Comparison of ENCODE assay signal across 8 cellular contexts in the genomic region with DNA sequence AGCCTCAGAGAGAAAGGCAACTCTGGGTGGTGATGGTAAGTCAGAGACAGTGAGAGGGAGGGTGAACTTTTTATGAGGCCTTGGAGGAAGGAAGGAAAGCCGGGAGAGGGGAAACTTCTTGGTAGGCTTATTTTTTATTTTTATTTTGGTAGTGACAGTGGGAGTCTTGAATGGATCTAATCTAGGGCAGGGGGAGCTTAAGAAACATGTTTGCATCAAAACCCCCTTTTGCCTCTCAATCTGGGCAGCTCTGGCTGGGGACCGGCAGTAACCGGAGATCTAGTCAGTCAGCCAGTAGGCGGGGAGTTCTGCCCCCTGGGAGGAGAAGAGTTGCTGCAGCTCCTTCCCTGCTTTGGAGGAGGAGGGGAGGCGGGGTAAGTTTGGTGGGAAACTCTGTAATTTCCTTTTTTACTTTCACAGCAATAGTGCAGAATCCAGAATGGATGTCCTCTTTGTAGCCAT. TPM values are rescaled to one million over a fixed set of nuclear protein-coding genes. Genes with fewer than 3 reads are reported as not detected.
DNase-seq lines count a peak whose midpoint lies in the region; ATAC-seq and TF ChIP-seq lines count a peak whose summit lies in the region.

A gene (plus strand): TSS at position 412 of the 462 bp plus-strand sequence. CDS start 28 bp downstream, at position 440.

- WGBS in GM23248 (ENCODE audit: low coverage in 1 of 2, low lambda C conversion rate in 2 of 2, missing lambda C conversion rate in 2 of 2), 2 experiments, result 30 to 33% methylated on average over 5 of the region's 5 CpGs

- peaks cover 9% of the 10 kb centered on the region for H3K4me1 Mint-ChIP-seq in activated CD8-positive, alpha-beta T cell treated with anti-CD3 and anti-CD28 coated beads for 36 hours (ENCODE audit: low read depth)

- ATAC-seq in left cardiac atrium (no peak), HG02610 (IDR thresholded peaks at IDR 0.05; ENCODE audit: unreplicated experiment) (no peak), HG03439 (IDR thresholded peaks at IDR 0.05; ENCODE audit: unreplicated experiment) (no peak), GM21786 (IDR thresholded peaks at IDR 0.05; ENCODE audit: unreplicated experiment) (no peak)
- ATAC-seq in activated CD8-positive, alpha-beta T cell treated with anti-CD3 and anti-CD28 coated beads for 36 hours, result no peak

- H4K20me1 ChIP-seq in GM23248 (ENCODE audit: insufficient read depth), result no peaks in the 10 kb centered on the region

- H3F3A ChIP-seq in GM23248 (ENCODE audit: insufficient read depth), result no peaks in the 10 kb centered on the region

- POLR2A ChIA-PET in activated CD8-positive, alpha-beta T cell treated with anti-CD3 and anti-CD28 coated beads for 36 hours (lab: Charles Lee), result interaction anchor here (0.8 to 1.2 kb wide), 2 partner anchors 15 to 16 kb away, joined by 3 read pairs; a partner anchor contains a TSS

- peak within 1 kb of the TSS; percentile 40 for H3K9ac ChIP-seq in GM23248

- CTCF ChIA-PET in activated CD8-positive, alpha-beta T cell treated with anti-CD3 and anti-CD28 coated beads for 36 hours (lab: Charles Lee), result interaction anchor here (0.6 to 3.9 kb wide), 4 partner anchors 9 to 88 kb away, joined by 3 to 21 read pairs (median 9); no protein-coding TSS in a partner anchor

- H3K36me3 ChIP-seq in GM23248 (ENCODE audit: low read depth), result no peaks in the 10 kb centered on the region

- H3K4me2 ChIP-seq in GM23248 (ENCODE audit: unreplicated experiment), result no peak within 1 kb of the TSS

- in situ Hi-C loops in GM23248 (cut with MboI), result no loop called here

- TF ChIP-seq CTCF in WI38 (IDR thresholded peaks at IDR 0.05; ENCODE audit: low read depth, low read length), result peak; percentile 26; the same call in 1 of the 2 replicates
- TF ChIP-seq CTCF in activated CD8-positive, alpha-beta T cell treated with anti-CD3 and anti-CD28 coated beads for 36 hours (IDR thresholded peaks at IDR 0.05), result no peak

- H3K4me3 ChIP-seq in GM23248 (no peak within 1 kb of the TSS), WI38 (ENCODE audit: low read depth, low read length) (peak within 1 kb of the TSS; percentile 64), skeletal muscle cell (ENCODE audit: low read depth, low read length) (peak within 1 kb of the TSS; percentile 45)

- no peaks in the 10 kb centered on the region for H3K9me3 ChIP-seq in GM23248 (ENCODE audit: low read depth)

- H3K9me2 ChIP-seq in GM23248 (ENCODE audit: insufficient read depth), result no peaks in the 10 kb centered on the region

- H3K4me1 ChIP-seq in GM23248 (ENCODE audit: insufficient read depth), result peaks cover 4% of the 10 kb centered on the region; the same call in 1 of the 2 replicates

- H3K36me3 Mint-ChIP-seq in activated CD8-positive, alpha-beta T cell treated with anti-CD3 and anti-CD28 coated beads for 36 hours (ENCODE audit: low read depth), result peaks cover 8% of the 10 kb centered on the region

- intact Hi-C loops in left cardiac atrium (cut with DNase I), result no loop called here
- intact Hi-C loops in activated CD8-positive, alpha-beta T cell treated with anti-CD3 and anti-CD28 coated beads for 36 hours (cut with micrococcal nuclease), result no loop called here

- peaks cover 14% of the 10 kb centered on the region for H3K79me2 ChIP-seq in GM23248 (ENCODE audit: insufficient read depth)

- H3K9me3 Mint-ChIP-seq in activated CD8-positive, alpha-beta T cell treated with anti-CD3 and anti-CD28 coated beads for 36 hours, result no peaks in the 10 kb centered on the region

- no peak within 1 kb of the TSS for H3K27ac ChIP-seq in GM23248

- no peak within 1 kb of the TSS for H3K4me3 Mint-ChIP-seq in activated CD8-positive, alpha-beta T cell treated with anti-CD3 and anti-CD28 coated beads for 36 hours

- H3K27me3 Mint-ChIP-seq in activated CD8-positive, alpha-beta T cell treated with anti-CD3 and anti-CD28 coated beads for 36 hours, result no peaks in the 10 kb centered on the region

- peak within 1 kb of the TSS; percentile 75 for H2AFZ ChIP-seq in GM23248

- DNase-seq in GM23248 (peak; percentile 61), left cardiac atrium (peak; percentile 61), skeletal muscle cell (ENCODE audit: low read depth) (peak; percentile 43)
- no peak for DNase-seq in activated CD8-positive, alpha-beta T cell treated with anti-CD3 and anti-CD28 coated beads for 36 hours

- H3K27ac Mint-ChIP-seq in activated CD8-positive, alpha-beta T cell treated with anti-CD3 and anti-CD28 coated beads for 36 hours, result no peak within 1 kb of the TSS

- H3K27me3 ChIP-seq in GM23248 (replicated peaks; ENCODE audit: insufficient read depth), result no peaks in the 10 kb centered on the region

RNA-seq across cellular contexts. Expression of the gene that starts here (rescaled TPM):
- total RNA-seq in GM23248 (2014; rRNA removed; shearing (Covaris generic)), result 1.7 and 1.9 TPM in 2 replicates
- 1.7 and 1.9 TPM in 2 replicates for polyA plus RNA-seq in GM23248 (2016; fragmentation: Nextera tagmentation; extraction: Ambion mirVana)
- total RNA-seq in left cardiac atrium, result 10 to 100 TPM; 10.1 to 14.0 TPM
- total RNA-seq in activated CD8-positive, alpha-beta T cell treated with anti-CD3 and anti-CD28 coated beads for 36 hours, result 1 to 10 TPM in 1 of 2 experiments, under 1 TPM in 1; 0.90 to 1.3 TPM
